ENCODE assay signal across 8 cellular contexts in genomic region chr17:21127508-21128077, GRCh38. TPM values are rescaled to one million over a fixed set of nuclear protein-coding genes. Genes with fewer than 3 reads are reported as not detected.
A peak's percentile ranks its signal among the peaks of the same experiment; 100 is the strongest.
DNase-seq lines count a peak whose midpoint lies in the region; ATAC-seq and TF ChIP-seq lines count a peak whose summit lies in the region.

No MANE protein-coding gene starts in this region.

- H3K4me3 ChIP-seq in hepatocyte, result peak overlapping the region; percentile 69
- peak overlapping the region; percentile 72 for H3K4me3 ChIP-seq in smooth muscle cell

- H3K36me3 Mint-ChIP-seq in HFFc6 (ENCODE audit: low read depth), result no peaks in the 10 kb centered on the region
- peaks cover 10% of the 10 kb centered on the region for H3K36me3 Mint-ChIP-seq in activated B cell treated with CpG ODN at 0.5 μM for 24 hours (ENCODE audit: low read depth)

- H4K20me1 ChIP-seq in hepatocyte (ENCODE audit: insufficient read depth, poor library complexity, severe bottlenecking) (no peaks in the 10 kb centered on the region), smooth muscle cell (ENCODE audit: low read depth) (no peaks in the 10 kb centered on the region)

- no peaks in the 10 kb centered on the region for H3K9me2 ChIP-seq in hepatocyte (replicated peaks; ENCODE audit: insufficient read depth)

- H3K27ac Mint-ChIP-seq in HFFc6 (peak overlapping the region; percentile 94), activated B cell treated with CpG ODN at 0.5 μM for 24 hours (peak overlapping the region; percentile 91)

- WGBS in hepatocyte (ENCODE audit: low lambda C conversion rate, missing lambda C conversion rate), result 28% methylated on average over 9 of the region's 9 CpGs
- 36% methylated on average over 9 of the region's 9 CpGs for WGBS in smooth muscle cell (ENCODE audit: low lambda C conversion rate)

- H3K4me2 ChIP-seq in hepatocyte (peak overlapping the region; percentile 81), smooth muscle cell (peak overlapping the region; percentile 88)

- H3K27me3 ChIP-seq in hepatocyte (no peaks in the 10 kb centered on the region), smooth muscle cell (ENCODE audit: low read depth) (no peaks in the 10 kb centered on the region)

- peak overlapping the region; percentile 77 for H3K9ac ChIP-seq in smooth muscle cell (ENCODE audit: low read depth)

- no peaks in the 10 kb centered on the region for H3F3A ChIP-seq in smooth muscle cell (ENCODE audit: low read depth)

- H3K27ac ChIP-seq in hepatocyte (peak overlapping the region; percentile 96), smooth muscle cell (ENCODE audit: low read depth) (peak overlapping the region; percentile 80)

- H3K79me2 ChIP-seq in hepatocyte (peaks cover 48% of the 10 kb centered on the region), smooth muscle cell (ENCODE audit: low read depth) (peaks cover 27% of the 10 kb centered on the region)

- H3K4me1 ChIP-seq in hepatocyte (ENCODE audit: insufficient read depth), result peaks cover 9% of the 10 kb centered on the region
- peaks cover 8% of the 10 kb centered on the region for H3K4me1 ChIP-seq in smooth muscle cell (ENCODE audit: low read depth)

- no peak for DNase-seq in HFFc6
- no peak for DNase-seq in activated B cell treated with CpG ODN at 0.5 μM for 24 hours
- no peak for DNase-seq in hepatocyte (ENCODE audit: low spot score)
- DNase-seq in smooth muscle cell (lab: John Stamatoyannopoulos, UW; ENCODE audit: unreplicated experiment), result no peak
- DNase-seq in iPS-NIHi7 (ENCODE audit: extremely low spot score), result no peak
- no peak for DNase-seq in stimulated activated CD4-positive, alpha-beta T cell treated with anti-CD3 and anti-CD28 coated beads, Interleukin-12 subunit alpha, Interleukin-12 subunit beta, amount 100 ng/mL, for 4 hours

- intact Hi-C loops in activated B cell treated with CpG ODN at 0.5 μM for 24 hours (cut with micrococcal nuclease), result loop anchor here (1.0 to 5.0 kb wide), 3 partner anchors 23 to 1150 kb away; partner anchors contain the start of gene AKAP10

- POLR2A ChIA-PET in activated B cell treated with CpG ODN at 0.5 μM for 24 hours (lab: Charles Lee), result interaction anchor here (0.6 to 2.2 kb wide), 5 partner anchors 8 to 85 kb away, joined by 3 to 13 read pairs (median 8); partner anchors contain the start of gene USP22

- H3K4me3 Mint-ChIP-seq in HFFc6 (peak overlapping the region; percentile 99), activated B cell treated with CpG ODN at 0.5 μM for 24 hours (peak overlapping the region; percentile 94)

- CTCF ChIA-PET in activated B cell treated with CpG ODN at 0.5 μM for 24 hours (lab: Charles Lee), result interaction anchor here (1.1 to 2.3 kb wide), 2 partner anchors 9 to 385 kb away, joined by 3 to 12 read pairs; no protein-coding TSS in a partner anchor

- TF ChIP-seq CTCF in HFFc6 (IDR thresholded peaks at IDR 0.05) (no peak), activated B cell treated with CpG ODN at 0.5 μM for 24 hours (IDR thresholded peaks at IDR 0.05) (no peak), hepatocyte (IDR thresholded peaks at IDR 0.05; ENCODE audit: poor library complexity) (no peak), smooth muscle cell (IDR thresholded peaks at IDR 0.05; ENCODE audit: borderline replicate concordance, insufficient read depth, poor library complexity, severe bottlenecking) (no peak)

- no peak for ATAC-seq in activated B cell treated with CpG ODN at 0.5 μM for 24 hours (ENCODE audit: low read depth)
- no peak for ATAC-seq in HG02763 (IDR thresholded peaks at IDR 0.05; ENCODE audit: unreplicated experiment)
- no peak for ATAC-seq in HG03135 (IDR thresholded peaks at IDR 0.05; ENCODE audit: unreplicated experiment)

- H2AFZ ChIP-seq in hepatocyte, result peak overlapping the region; percentile 78
- peak overlapping the region; percentile 91 for H2AFZ ChIP-seq in smooth muscle cell (ENCODE audit: low read depth)

- H3K36me3 ChIP-seq in hepatocyte (replicated peaks; ENCODE audit: insufficient read depth, low read depth) (no peaks in the 10 kb centered on the region), smooth muscle cell (ENCODE audit: low read depth) (no peaks in the 10 kb centered on the region)

- H3K4me1 Mint-ChIP-seq in HFFc6 (ENCODE audit: low read depth) (peaks cover 23% of the 10 kb centered on the region), activated B cell treated with CpG ODN at 0.5 μM for 24 hours (peaks cover 37% of the 10 kb centered on the region)

- no peaks in the 10 kb centered on the region for H3K9me3 Mint-ChIP-seq in HFFc6
- H3K9me3 Mint-ChIP-seq in activated B cell treated with CpG ODN at 0.5 μM for 24 hours, result no peaks in the 10 kb centered on the region

- H3K27me3 Mint-ChIP-seq in HFFc6 (ENCODE audit: insufficient read depth) (peaks cover 13% of the 10 kb centered on the region), activated B cell treated with CpG ODN at 0.5 μM for 24 hours (peaks cover 3% of the 10 kb centered on the region)

- no peaks in the 10 kb centered on the region for H3K9me3 ChIP-seq in hepatocyte (ENCODE audit: low read depth)
- no peaks in the 10 kb centered on the region for H3K9me3 ChIP-seq in smooth muscle cell (replicated peaks; ENCODE audit: low read depth)

RNA-seq across cellular contexts. Expression of gene DHRS7B, which starts 0.8 kb away (rescaled TPM):
- 10 to 100 TPM; 12.3 to 20.8 (median 14.7) TPM for total RNA-seq in HFFc6 (2021; fragmentation: NEBNext Ultra II Directional; extraction: Animal tissue kit (Norgen Biotek cat#: 25700))
- total RNA-seq in activated B cell treated with CpG ODN at 0.5 μM for 24 hours (11.8 and 12.1 TPM in 2 replicates), hepatocyte (34.6 and 36.7 TPM in 2 replicates), smooth muscle cell (27.9 and 32.5 TPM in 2 replicates)
- polyA plus RNA-seq in hepatocyte (46.2 and 55.6 TPM in 2 replicates), smooth muscle cell (30.0 and 36.8 TPM in 2 replicates)
